Comparison of ENCODE assay signal across 22 cellular contexts in the genomic region with DNA sequence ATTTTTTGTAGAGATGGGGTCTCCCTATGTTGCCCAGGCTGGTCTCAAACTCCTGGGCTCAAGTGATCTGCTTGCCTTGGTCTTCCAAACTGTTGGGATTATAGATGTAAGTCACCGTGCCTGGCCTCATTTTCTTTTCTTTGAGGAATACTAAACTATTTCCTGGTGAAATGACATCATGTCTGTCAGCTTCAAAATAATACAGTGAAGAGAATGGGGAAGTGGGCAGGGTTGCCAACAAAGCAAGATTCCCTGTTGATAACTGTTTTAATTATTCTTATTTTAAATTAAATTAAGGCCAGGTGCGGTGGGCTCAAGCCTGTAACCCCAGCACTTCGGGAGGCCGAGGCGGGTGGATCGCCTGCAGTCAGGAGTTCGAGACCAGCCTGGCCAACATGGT. TPM values are rescaled to one million over a fixed set of nuclear protein-coding genes. Genes with fewer than 3 reads are reported as not detected.
"Had no signal": no experiment of that assay in that cellular context is flagged by ENCODE, and none has a peak within 500 bp of the region (broad histone marks: within the 10 kb centered on the region; RNA-seq: fewer than 3 reads in every experiment).

No MANE protein-coding gene starts in this region.

- H3K79me2 ChIP-seq: hepatocyte had no signal

- H3K4me3 ChIP-seq: hepatocyte, lung, ovary, psoas muscle, tibial artery had no signal

- H3K27me3 ChIP-seq: hepatocyte, ovary had no signal

- H3K36me3 ChIP-seq: ovary, tibial artery had no signal

- H3K27ac ChIP-seq: epithelial cell of prostate, hepatocyte, ovary, psoas muscle, tibial artery, VCaP had no signal

- H3K4me2 ChIP-seq: hepatocyte had no signal

- H2AFZ ChIP-seq: hepatocyte had no signal

- DNase-seq: activated CD4-positive, alpha-beta T cell treated with anti-CD3 and anti-CD28 coated beads for 1 hour; activated CD4-positive, alpha-beta T cell treated with anti-CD3 and anti-CD28 coated beads, Interleukin-2, amount 50 U/mL, for 4 hours; effector memory CD8-positive, alpha-beta T cell; foreskin fibroblast; left colon; natural killer cell; ovary; psoas muscle; right cardiac atrium; stimulated activated CD4-positive, alpha-beta T cell treated with anti-CD3 and anti-CD28 coated beads, Interleukin-2, amount 100 ng/mL, for 24 hours; stimulated activated naive CD8-positive, alpha-beta T cell treated with anti-CD3 and anti-CD28 coated beads, Interleukin-15, Interleukin-2, amounts not matched to agents 100 U/mL and 50 U/mL, for 24 hours; substantia nigra; tibial artery had no signal

- H3K9me3 ChIP-seq: ovary, psoas muscle, tibial artery had no signal

- FAIRE-seq: urothelium cell line had no signal

- ATAC-seq: effector memory CD8-positive, alpha-beta T cell; left colon; natural killer cell; psoas muscle; right cardiac atrium; stimulated activated naive CD8-positive, alpha-beta T cell treated with anti-CD3 and anti-CD28 coated beads, Interleukin-15, Interleukin-2, amounts not matched to agents 100 U/mL and 50 U/mL, for 24 hours had no signal

RNA-seq across cellular contexts. Expression of a gene that starts 58.2 kb away (rescaled TPM):
- total RNA-seq: activated CD8-positive, alpha-beta memory T cell treated with anti-CD3 and anti-CD28 coated beads for 36 hours; activated T-helper 1 cell treated with anti-CD3 and anti-CD28 coated beads, Interleukin-12 subunit alpha, Interleukin-12 subunit beta, Interleukin-2, Interleukin-4 antibody, amounts not matched to agents 30 ng/mL and 10 ng/mL and 1 ng/mL, durations not matched to agents 14 hours and 24 hours and 36 hours; glomerular endothelial cell; ovary; psoas muscle; right cardiac atrium; skeletal muscle tissue had no signal
- polyA plus RNA-seq: ovary, right cardiac atrium had no signal
